25 cellular contexts compared by ENCODE assay signal in genomic region chr7:101220295-101220694, GRCh38. TPM values are rescaled to one million over a fixed set of nuclear protein-coding genes. Genes with fewer than 3 reads are reported as not detected.
DNase-seq lines count a peak whose midpoint lies in the region; TF ChIP-seq lines count a peak whose summit lies in the region.
"Had no signal": no experiment of that assay in that cellular context is flagged by ENCODE, and none has a peak within 500 bp of the region (broad histone marks: within the 10 kb centered on the region; RNA-seq: fewer than 3 reads in every experiment).

No MANE protein-coding gene starts in this region.

- H3K36me3 Mint-ChIP-seq in immature natural killer cell, result peaks cover 0 to 14% (median 3%) of the 10 kb centered on the region in 3 donors

- no peak overlapping the region for H3K27ac ChIP-seq in BLaER1 treated with 17β-estradiol and CSF1 and Interleukin-3, amounts not matched to agents 10 nM and 100 nM
- no peak overlapping the region for H3K27ac ChIP-seq in caudate nucleus (ENCODE audit: low read depth, low read length)
- H3K27ac ChIP-seq: colonic mucosa, gastrocnemius medialis, HL-60, lower lobe of right lung, neutrophil, prostate gland, SK-N-MC, vagina had no signal

- H3K9me2 ChIP-seq in Loucy (replicated peaks; ENCODE audit: low read depth, low read length), result no peaks in the 10 kb centered on the region

- no peaks in the 10 kb centered on the region for H3K27me3 ChIP-seq in BLaER1 treated with 17β-estradiol and CSF1 and Interleukin-3, amounts not matched to agents 10 nM and 100 nM
- H3K27me3 ChIP-seq in Loucy (ENCODE audit: insufficient read depth, low read length, poor library complexity, severe bottlenecking), result no peaks in the 10 kb centered on the region
- H3K27me3 ChIP-seq: colonic mucosa, gastrocnemius medialis, neutrophil, vagina had no signal

- peaks cover 39 to 44% of the 10 kb centered on the region in 2 donors for H3K4me1 Mint-ChIP-seq in immature natural killer cell

- H3K79me2 ChIP-seq in Loucy (ENCODE audit: insufficient read depth, low read length), result peaks cover 30% of the 10 kb centered on the region

- H3F3A ChIP-seq in Loucy (ENCODE audit: low read depth), result no peaks in the 10 kb centered on the region

- H3K4me3 Mint-ChIP-seq in immature natural killer cell, result peak overlapping the region in 3 of 5 donors; percentile 29 to 59 (median 49)

- peaks cover 8 to 16% (median 10%) of the 10 kb centered on the region in 3 donors for H3K27me3 Mint-ChIP-seq in immature natural killer cell (ENCODE audit: low read depth in 3 of 3)
- H3K27me3 Mint-ChIP-seq: activated CD4-positive, alpha-beta T cell treated with anti-CD3 and anti-CD28 coated beads for 36 hours; effector memory CD8-positive, alpha-beta T cell had no signal

- no peak overlapping the region for H3K4me3 ChIP-seq in BLaER1 treated with 17β-estradiol and CSF1 and Interleukin-3, amounts not matched to agents 10 nM and 100 nM
- no peak overlapping the region for H3K4me3 ChIP-seq in Loucy (ENCODE audit: low read length, poor library complexity, severe bottlenecking)
- H3K4me3 ChIP-seq: colonic mucosa, gastrocnemius medialis, lower lobe of right lung, mucosa of descending colon, prostate gland, SK-N-MC, vagina had no signal

- H3K27ac Mint-ChIP-seq in immature natural killer cell, result no peak overlapping the region
- H3K27ac Mint-ChIP-seq: activated CD4-positive, alpha-beta T cell treated with anti-CD3 and anti-CD28 coated beads for 36 hours had no signal

- peaks cover 38 to 66% (median 48%) of the 10 kb centered on the region in 10 experiments for H3K4me1 ChIP-seq in BLaER1 treated with 17β-estradiol and CSF1 and Interleukin-3, amounts not matched to agents 10 nM and 100 nM
- H3K4me1 ChIP-seq in Loucy (ENCODE audit: insufficient read depth, low read length, poor library complexity, severe bottlenecking), result peaks cover 19% of the 10 kb centered on the region

- no peak for TF ChIP-seq CTCF in Loucy (conservative IDR thresholded peaks at IDR 0.05; ENCODE audit: low read length)

- no peak for DNase-seq in immature natural killer cell
- DNase-seq in caudate nucleus (lab: John Stamatoyannopoulos, UW), result no peak
- DNase-seq in HCEC 1CT, result no peak
- DNase-seq: activated CD4-positive, alpha-beta T cell treated with anti-CD3 and anti-CD28 coated beads for 36 hours; CD8-positive, alpha-beta memory T cell; colonic mucosa; effector memory CD8-positive, alpha-beta T cell; gastrocnemius medialis; GDM1; lower lobe of right lung; mucosa of descending colon; NCI-H1105; NCI-H2029; NCI-H226; NCI-H748 treated with DMSO at 0.1 percent for 48 hours; RPMI8226 had no signal

- H3K36me3 ChIP-seq in BLaER1 treated with 17β-estradiol and CSF1 and Interleukin-3, amounts not matched to agents 10 nM and 100 nM, result peaks cover 34 to 59% (median 50%) of the 10 kb centered on the region in 11 experiments
- no peaks in the 10 kb centered on the region for H3K36me3 ChIP-seq in Loucy (ENCODE audit: insufficient read depth, low read length)

- H2AFZ ChIP-seq in Loucy (ENCODE audit: low read length), result no peak overlapping the region

- peak overlapping the region in 9 of 11 experiments; percentile 7 to 100 (median 91); a peak in 13 of 22 replicates for H3K4me2 ChIP-seq in BLaER1 treated with 17β-estradiol and CSF1 and Interleukin-3, amounts not matched to agents 10 nM and 100 nM
- peak overlapping the region; percentile 91 for H3K4me2 ChIP-seq in Loucy (ENCODE audit: low read depth, low read length, poor library complexity, severe bottlenecking)

- H3K9ac ChIP-seq in BLaER1 treated with 17β-estradiol and CSF1 and Interleukin-3, amounts not matched to agents 10 nM and 100 nM, result peak overlapping the region in 2 of 11 experiments; percentile 82 to 87; a peak in 2 of 22 replicates
- H3K9ac ChIP-seq in Loucy (ENCODE audit: low read depth, low read length, poor library complexity, severe bottlenecking), result no peak overlapping the region

- H3K9me3 ChIP-seq in BLaER1 treated with 17β-estradiol and CSF1 and Interleukin-3, amounts not matched to agents 10 nM and 100 nM (replicated peaks in 1 of 11), result no peaks in the 10 kb centered on the region
- no peaks in the 10 kb centered on the region for H3K9me3 ChIP-seq in Loucy (ENCODE audit: insufficient read depth, low read depth, low read length)
- H3K9me3 ChIP-seq: colonic mucosa, gastrocnemius medialis, lower lobe of right lung, mucosa of descending colon, neutrophil, prostate gland, vagina had no signal

- no peaks in the 10 kb centered on the region for H3K9me3 Mint-ChIP-seq in immature natural killer cell
- H3K9me3 Mint-ChIP-seq: effector memory CD8-positive, alpha-beta T cell had no signal

- H4K20me1 ChIP-seq in BLaER1 treated with 17β-estradiol and CSF1 and Interleukin-3, amounts not matched to agents 10 nM and 100 nM, result peaks cover 4 to 51% (median 28%) of the 10 kb centered on the region in 11 experiments; a peak in 17 of 22 replicates
- no peaks in the 10 kb centered on the region for H4K20me1 ChIP-seq in Loucy (ENCODE audit: insufficient read depth, low read length, poor library complexity, severe bottlenecking)

RNA-seq across cellular contexts. Expression of gene ZNHIT1, which starts 2.3 kb away (rescaled TPM):
- 100 to 1,000 TPM in 2 of 3 donors, 10 to 100 TPM in 1; 88.2 to 135 (median 116) TPM for polyA plus RNA-seq in immature natural killer cell

RNA-seq across cellular contexts. Expression of gene PLOD3, which starts 2.9 kb away (rescaled TPM):
- 10 to 100 TPM; 19.6 to 28.6 (median 26.6) TPM for polyA plus RNA-seq in immature natural killer cell

RNA-seq across cellular contexts. Expression of gene CLDN15, which starts 17.3 kb away (rescaled TPM):
- polyA plus RNA-seq in immature natural killer cell, result 1 to 10 TPM in 1 of 3 donors, under 1 TPM in 1, not detected in 1; 0.32 to 1.4 TPM

RNA-seq across cellular contexts. Expression of gene MOGAT3, which starts 19.5 kb away (rescaled TPM):
- polyA plus RNA-seq in immature natural killer cell, result not detected
- polyA plus RNA-seq: adipose tissue; CD8-positive, alpha-beta memory T cell; keratinocyte had no signal

RNA-seq across cellular contexts. Expression of gene FIS1, which starts 24.6 kb away (rescaled TPM):
- polyA plus RNA-seq in immature natural killer cell, result 100 to 1,000 TPM; 224 to 384 (median 327) TPM
